8 cellular contexts compared by ENCODE assay signal in the genomic region with DNA sequence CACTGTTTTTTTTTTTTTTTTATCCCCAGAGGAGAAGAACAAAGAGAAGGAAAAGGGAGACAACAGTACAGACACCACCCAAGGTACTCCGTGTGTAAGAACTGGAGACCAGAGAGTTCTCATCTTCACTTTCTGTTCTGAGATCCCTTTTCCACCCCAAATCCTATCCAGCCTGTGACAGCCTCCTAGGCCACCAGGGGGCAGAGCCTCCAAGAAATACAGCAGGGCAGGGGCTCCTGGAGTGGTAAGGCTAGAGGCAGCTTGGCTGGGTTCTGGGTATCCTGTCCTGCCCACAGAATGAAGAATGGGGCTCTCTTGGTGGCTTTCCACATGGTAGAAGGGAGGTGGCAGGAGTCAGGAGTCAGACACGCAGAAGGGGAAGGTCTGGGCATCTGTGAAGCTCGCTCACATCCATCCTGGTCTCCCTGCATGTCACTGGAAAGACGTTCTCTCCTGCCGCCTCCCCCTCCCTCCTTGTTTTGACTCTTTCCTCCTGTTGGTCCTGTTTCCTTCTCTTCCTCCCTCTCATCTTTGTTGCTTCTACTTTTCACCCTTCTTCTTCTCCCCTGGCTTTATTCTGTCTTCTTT.
A peak's percentile ranks its signal among the peaks of the same experiment; 100 is the strongest.
DNase-seq lines count a peak whose midpoint lies in the region; ATAC-seq lines count a peak whose summit lies in the region.

No MANE protein-coding gene starts in this region.

- in situ Hi-C loops in KBM-7 (cut with MboI; ENCODE audit: low pct_unique_long_range_greater_than_20kb, low sequenced_read_pairs): no loop called here

- DNase-seq in EL (peak; percentile 56), KBM-7 (peak; percentile 72), T follicular helper cell (ENCODE audit: low read depth) (peak; percentile 36), amniotic epithelial cell (ENCODE audit: low read depth) (peak; percentile 40), iPS-NIHi11 (ENCODE audit: low spot score) (peak; percentile 86)
- peak; percentile 65 to 67 for DNase-seq in stimulated activated CD4-positive, alpha-beta T cell treated with anti-CD3 and anti-CD28 coated beads, Interleukin-2, amount 100 ng/mL, for 24 hours

- ATAC-seq in GM19455 (IDR thresholded peaks at IDR 0.05; ENCODE audit: unreplicated experiment): no peak
- ATAC-seq in GM21619 (IDR thresholded peaks at IDR 0.05; ENCODE audit: unreplicated experiment): no peak

Comparison
In these comparisons a context has a peak if more than half of its experiments do, and no peak if none do; other contexts are left out.
1. DNase-seq: peak in every context shown above with its lines; median percentile 86 in iPS-NIHi11; 72 in KBM-7; 66 in stimulated activated CD4-positive, alpha-beta T cell treated with anti-CD3 and anti-CD28 coated beads, Interleukin-2, amount 100 ng/mL, for 24 hours; 56 in EL; 40 in amniotic epithelial cell; 36 in T follicular helper cell.